In genomic region chr6:84228198-84228543, GRCh38 we compare ENCODE assay signal across 8 cellular contexts. TPM values are rescaled to one million over a fixed set of nuclear protein-coding genes. Genes with fewer than 3 reads are reported as not detected.
A peak's percentile ranks its signal among the peaks of the same experiment; 100 is the strongest.
DNase-seq lines count a peak whose midpoint lies in the region; ATAC-seq, FAIRE-seq and TF ChIP-seq lines count a peak whose summit lies in the region.

No MANE protein-coding gene starts in this region.

- ATAC-seq in GM12878 (peak; percentile 13), HG02973 (IDR thresholded peaks at IDR 0.05; ENCODE audit: unreplicated experiment) (no peak)

- TF ChIP-seq POLR2A in GM12878 (IDR thresholded peaks at IDR 0.05; ENCODE audit: low read depth, low read length) = no peak

- H3K36me3 ChIP-seq in BLaER1 = no peaks in the 10 kb centered on the region
- peaks cover 0 to 10% of the 10 kb centered on the region in 2 experiments; a peak in 1 of 3 replicates for H3K36me3 ChIP-seq in HEK293 (ENCODE audit: control insufficient read depth in 2 of 2, insufficient read depth in 1 of 2, low read length in 2 of 2)
- H3K36me3 ChIP-seq in GM12878 (ENCODE audit: control insufficient read depth in 2 of 2, insufficient read depth in 2 of 2, low read length in 1 of 2) = no peaks in the 10 kb centered on the region
- H3K36me3 ChIP-seq in mucosa of stomach (ENCODE audit: control insufficient read depth, insufficient read depth, low read length) = no peaks in the 10 kb centered on the region

- H3K9ac ChIP-seq in BLaER1 (peak overlapping the region; percentile 65; the same call in 1 of the 2 replicates), GM12878 (ENCODE audit: control insufficient read depth, insufficient read depth, low read length) (peak overlapping the region; percentile 68), mucosa of stomach (ENCODE audit: low read length) (peak overlapping the region; percentile 71)

- CTCF ChIA-PET in HEK293 (lab: Yijun Ruan, JAX) = interaction anchor here (0.6 to 3.1 kb wide), 19 partner anchors 8 to 1095 kb away, joined by 3 to 17 read pairs (median 4); no protein-coding TSS in a partner anchor
- CTCF ChIA-PET in GM12878 (lab: Yijun Ruan, JAX) = interaction anchor here (0.6 to 10.1 kb wide), 31 partner anchors 8 to 1161 kb away, joined by 3 to 153 read pairs (median 4); partner anchors contain the start of genes CYB5R4 and DOP1A

- peak overlapping the region; percentile 48; the same call in 1 of the 2 replicates for H3K4me2 ChIP-seq in BLaER1
- peak overlapping the region; percentile 86 for H3K4me2 ChIP-seq in GM12878 (ENCODE audit: control insufficient read depth, insufficient read depth)

- no peaks in the 10 kb centered on the region for H3K79me2 ChIP-seq in GM12878 (ENCODE audit: control insufficient read depth, insufficient read depth, low read length)

- POLR2A ChIA-PET in HEK293 (lab: Yijun Ruan, JAX) (interaction anchor here (0.8 to 0.9 kb wide), 2 partner anchors 15 to 342 kb away, joined by 3 read pairs; no protein-coding TSS in a partner anchor), GM12878 (lab: Charles Lee) (no interaction called here)

- WGBS in GM12878 (ENCODE audit: insufficient coverage, insufficient replicate concordance, low lambda C conversion rate, missing lambda C conversion rate) = 0% methylated on average over 1 of the region's 1 CpG

- FAIRE-seq in GM12878 (lab: Jason Lieb, UNC) = no peak

- RAD21 ChIA-PET in GM12878 (lab: Charles Lee; ENCODE audit: unreplicated experiment) = interaction anchor here (0.5 to 2.8 kb wide), 18 partner anchors 12 to 1095 kb away, joined by 3 to 19 read pairs (median 3); partner anchors contain the start of gene SNAP91

- no peak for TF ChIP-seq CTCF in HEK293 (tag by site-specific recombination; IDR thresholded peaks at IDR 0.05)
- TF ChIP-seq CTCF in GM12878 (IDR thresholded peaks at IDR 0.05 in 2 of 3, conservative IDR thresholded peaks at IDR 0.05 in 1 of 3; ENCODE audit: control insufficient read depth in 2 of 3, extremely low read depth in 1 of 3, insufficient read depth in 1 of 3, low read depth in 3 of 3, low read length in 3 of 3) = no peak

- SMC1A ChIA-PET in GM12878 (lab: Charles Lee; ENCODE audit: uncharacterized antibody, unreplicated experiment) = interaction anchor here (0.6 to 2.8 kb wide), 15 partner anchors 9 to 1095 kb away, joined by 3 to 22 read pairs (median 4); no protein-coding TSS in a partner anchor

- intact Hi-C loops in GM12878 (cut with micrococcal nuclease; ENCODE audit: unreplicated experiment) = no loop called here

- H3K4me1 ChIP-seq in BLaER1 (0 out of 2 replicates have a peak, but pooled peaks cover 12% of the 10 kb centered on the region), HEK293 (ENCODE audit: control insufficient read depth, insufficient read depth, low read length) (no peaks in the 10 kb centered on the region), GM12878 (ENCODE audit: control insufficient read depth, insufficient read depth, low read length) (no peaks in the 10 kb centered on the region), mucosa of stomach (ENCODE audit: control insufficient read depth, insufficient read depth, low read length) (no peaks in the 10 kb centered on the region)

- DNase-seq in GM12878 (ENCODE audit: low read depth, low spot score) = no peak
- no peak for DNase-seq in hypothalamus (lab: John Stamatoyannopoulos, UW)
- no peak for DNase-seq in retina
- no peak for DNase-seq in mesenteric fat pad (ENCODE audit: low spot score)

- TF ChIP-seq RAD21 in GM12878 (IDR thresholded peaks at IDR 0.05; ENCODE audit: insufficient read depth, low read depth, low read length) = no peak

- H3K4me3 ChIP-seq in BLaER1 (peak overlapping the region; percentile 72), HEK293 (ENCODE audit: low read depth, low read length) (peak overlapping the region; percentile 94), GM12878 (peak overlapping the region; percentile 95), mucosa of stomach (ENCODE audit: low read length) (peak overlapping the region; percentile 81)

- H3K27me3 ChIP-seq in BLaER1 (no peaks in the 10 kb centered on the region), GM12878 (replicated peaks in 1 of 2; ENCODE audit: control insufficient read depth in 2 of 2, insufficient read depth in 2 of 2, low read length in 1 of 2) (no peaks in the 10 kb centered on the region), mucosa of stomach (ENCODE audit: control insufficient read depth, insufficient read depth, low read length) (no peaks in the 10 kb centered on the region)

- no peak overlapping the region for H3K27ac ChIP-seq in BLaER1
- H3K27ac ChIP-seq in HEK293 (ENCODE audit: extremely low read depth, low read depth, low read length) = no peak overlapping the region
- no peak overlapping the region for H3K27ac ChIP-seq in GM12878 (ENCODE audit: control insufficient read depth, insufficient read depth)

- H2AFZ ChIP-seq in GM12878 (ENCODE audit: control insufficient read depth, low read depth, low read length) = peak overlapping the region; percentile 100

- H3K9me3 ChIP-seq in BLaER1 (no peaks in the 10 kb centered on the region), HEK293 (ENCODE audit: control insufficient read depth, insufficient read depth, low read depth, low read length) (no peaks in the 10 kb centered on the region), GM12878 (replicated peaks; ENCODE audit: control insufficient read depth, insufficient read depth, low read length) (no peaks in the 10 kb centered on the region), mucosa of stomach (ENCODE audit: control insufficient read depth, low read length) (no peaks in the 10 kb centered on the region)

- in situ Hi-C loops in GM12878 (cut with MboI) = loop anchor here (10.0 kb wide), 1 partner anchor 613 kb away; no protein-coding TSS in a partner anchor

- no TSS peak for BruUV-seq in GM12878 (replicated peaks; lab: Mats Ljungman, UMichigan)

- H4K20me1 ChIP-seq in BLaER1 (no peaks in the 10 kb centered on the region), GM12878 (ENCODE audit: control insufficient read depth, insufficient read depth) (no peaks in the 10 kb centered on the region)

- TF ChIP-seq EP300 in GM12878 (IDR thresholded peaks at IDR 0.05; ENCODE audit: borderline replicate concordance in 1 of 2, control insufficient read depth in 1 of 2, low read depth in 2 of 2, low read length in 2 of 2) = no peak

TF ChIP-seq in HEK293, 187 proteins besides CTCF, POLR2A, EP300 and RAD21:
- TF ChIP-seq YY2 (tag by site-specific recombination; IDR thresholded peaks at IDR 0.05) = no peak
- no peak for TF ChIP-seq ZIC2 (tag by site-specific recombination; IDR thresholded peaks at IDR 0.05)
- peak; percentile 6; the same call in 1 of the 2 replicates for TF ChIP-seq ZSCAN30 (tag by site-specific recombination; IDR thresholded peaks at IDR 0.05)
- no peak for TF ChIP-seq ZNF843 (tag by site-specific recombination; IDR thresholded peaks at IDR 0.05)
- no peak for TF ChIP-seq ZNF514 (tag by site-specific recombination; IDR thresholded peaks at IDR 0.05)
TF ChIP-seq in HEK293: peak in this region for 1.

TF ChIP-seq in GM12878, 131 proteins besides CTCF, POLR2A, EP300 and RAD21 (continues in another document):
- 0 out of 2 replicates have a peak, but pooled peaks have one; percentile 0 for TF ChIP-seq SMARCA5 (IDR thresholded peaks at IDR 0.05)

RNA-seq across cellular contexts. Expression of gene CEP162, which starts 0.7 kb away (rescaled TPM):
- 25.8 and 29.2 TPM in 2 replicates for total RNA-seq in GM12878 (2013; cell fraction: nucleolus; rRNA removed)
- 4.3 TPM in 2 replicates for total RNA-seq in GM12878 (2014; rRNA removed)
- total RNA-seq in GM12878 (2014; rRNA removed; fragmentation: Illumina TruSeq; extraction: Trizol) = 7.4 and 8.6 TPM in 2 replicates
- total RNA-seq in GM12878 (2021) = 4.3 and 4.9 TPM in 2 replicates
- polyA plus RNA-seq in GM12878 (2011; ENCODE audit: low read depth) = 1.4 TPM
- 5.5 and 10.7 TPM in 2 replicates for polyA plus RNA-seq in GM12878 (2011; rRNA removed)
- polyA plus RNA-seq in GM12878 (2011; cell fraction: cytosol; rRNA removed) = 0.97 and 1.0 TPM in 2 replicates
- 6.9 and 9.4 TPM in 2 replicates for polyA plus RNA-seq in GM12878 (2011; cell fraction: nucleus; rRNA removed)
- 3.2 and 3.7 TPM in 2 replicates for polyA plus RNA-seq in GM12878 (2012)
- polyA plus RNA-seq in GM12878 (2014; fragmentation: Illumina TruSeq; extraction: Trizol) = 7.9 and 9.7 TPM in 2 replicates
- 1 to 10 TPM; 2.7 to 2.8 TPM for polyA plus RNA-seq in GM12878 (2014; fragmentation: Nextera tagmentation; extraction: Ambion mirVana)
- 2.9 and 3.5 TPM in 2 replicates for polyA plus RNA-seq in GM12878 (2014; rRNA removed)
- polyA plus RNA-seq in GM12878 (2016; fragmentation: Nextera tagmentation; extraction: Ambion mirVana) = 1 to 10 TPM; 4.7 to 5.0 TPM
- 2.0 and 2.2 TPM in 2 replicates for polyA minus RNA-seq in GM12878 (2011; rRNA and poly(A)+ RNA removed)
- 1.5 and 2.0 TPM in 2 replicates for polyA minus RNA-seq in GM12878 (2011; cell fraction: cytosol; rRNA and poly(A)+ RNA removed)
- 3.6 and 4.9 TPM in 2 replicates for polyA minus RNA-seq in GM12878 (2011; cell fraction: nucleus; rRNA and poly(A)+ RNA removed)
- total RNA-seq in mesenteric fat pad = 5.4 TPM
